In genomic region chr10:132427071-132427771, GRCh38 we compare ENCODE assay signal across 2 cellular contexts.
TF ChIP-seq lines count a peak whose summit lies in the region.

No MANE protein-coding gene starts in this region.

TF ChIP-seq in GM12891, 5 proteins besides CTCF, POLR2A, EP300 and RAD21 (continued from another document):
- no peak for TF ChIP-seq SPI1 (IDR thresholded peaks at IDR 0.05; ENCODE audit: low read depth, low read length)
- no peak for TF ChIP-seq PAX5 (IDR thresholded peaks at IDR 0.05; ENCODE audit: insufficient read depth, low read length, severe bottlenecking)
- TF ChIP-seq POLR2AphosphoS5 (IDR thresholded peaks at IDR 0.05; ENCODE audit: low read depth, low read length) = no peak

TF ChIP-seq in H1, 55 proteins besides CTCF, POLR2A, EP300 and RAD21 (continued from another document):
- TF ChIP-seq KDM5A (IDR thresholded peaks at IDR 0.05; ENCODE audit: low read length) (no peak), JUN (IDR thresholded peaks at IDR 0.05; ENCODE audit: low read depth, low read length) (no peak), SIN3A (conservative IDR thresholded peaks at IDR 0.05 in 1 of 2, IDR thresholded peaks at IDR 0.05 in 1 of 2; ENCODE audit: low read depth in 1 of 2, low read length in 2 of 2) (no peak), SUZ12 (IDR thresholded peaks at IDR 0.05; ENCODE audit: low read length) (no peak)
- TF ChIP-seq, protein P1, sequence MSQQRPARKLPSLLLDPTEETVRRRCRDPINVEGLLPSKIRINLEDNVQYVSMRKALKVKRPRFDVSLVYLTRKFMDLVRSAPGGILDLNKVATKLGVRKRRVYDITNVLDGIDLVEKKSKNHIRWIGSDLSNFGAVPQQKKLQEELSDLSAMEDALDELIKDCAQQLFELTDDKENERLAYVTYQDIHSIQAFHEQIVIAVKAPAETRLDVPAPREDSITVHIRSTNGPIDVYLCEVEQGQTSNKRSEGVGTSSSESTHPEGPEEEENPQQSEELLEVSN (IDR thresholded peaks at IDR 0.05) = no peak
